In the genomic region with DNA sequence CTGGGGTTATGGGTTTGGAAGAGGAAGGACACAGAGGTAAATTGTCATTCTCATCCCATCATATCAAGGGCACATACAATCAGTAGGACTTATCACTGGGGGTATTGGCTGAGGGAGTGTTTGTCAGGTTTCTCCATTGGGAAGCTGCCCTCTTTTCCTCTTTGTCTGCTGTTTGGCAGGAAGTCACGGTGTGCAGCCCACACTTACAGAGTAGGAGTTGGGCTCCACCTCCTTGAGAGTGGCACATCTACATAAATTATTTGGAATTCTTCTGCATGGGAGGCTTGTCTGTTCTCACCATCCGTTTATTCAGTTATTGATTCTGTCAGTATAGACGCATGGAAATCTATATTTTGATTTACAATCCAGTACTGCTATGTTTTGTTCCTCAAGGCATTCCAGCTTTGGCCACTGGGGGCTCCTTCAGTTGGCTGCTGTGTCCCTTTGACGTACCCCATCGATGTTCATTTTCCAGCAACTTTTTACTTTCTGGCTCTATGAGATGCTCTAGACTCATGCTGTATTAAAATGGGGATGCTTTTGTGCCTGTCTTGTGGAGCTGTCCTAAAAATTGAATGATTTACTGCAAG, we compare ENCODE assay signal across 2 cellular contexts.
TF ChIP-seq lines count a peak whose summit lies in the region.

No MANE protein-coding gene starts in this region.

TF ChIP-seq in A549, 52 proteins besides CTCF, POLR2A, EP300 and RAD21:
- TF ChIP-seq HDAC2 (IDR thresholded peaks at IDR 0.05) (no peak), HOXB5 (CRISPR knock-in tag; IDR thresholded peaks at IDR 0.05) (no peak), GATA3 (IDR thresholded peaks at IDR 0.05; ENCODE audit: borderline replicate concordance) (no peak), NR3C1 (IDR thresholded peaks at IDR 0.05) (no peak), FOSB (CRISPR knock-in tag; IDR thresholded peaks at IDR 0.05) (no peak), KDM1A (IDR thresholded peaks at IDR 0.05; ENCODE audit: low read depth) (no peak), HOXA7 (CRISPR knock-in tag; IDR thresholded peaks at IDR 0.05) (no peak), PHF8 (IDR thresholded peaks at IDR 0.05; ENCODE audit: borderline replicate concordance, low read depth) (no peak), FOSL2 (IDR thresholded peaks at IDR 0.05) (no peak), FOSL2 (CRISPR knock-in tag; IDR thresholded peaks at IDR 0.05) (no peak), NFE2L2 (conservative IDR thresholded peaks at IDR 0.05; ENCODE audit: low read length) (no peak), ZSCAN20 (CRISPR knock-in tag; IDR thresholded peaks at IDR 0.05) (no peak), JUN (IDR thresholded peaks at IDR 0.05) (no peak), FOXS1 (CRISPR knock-in tag; IDR thresholded peaks at IDR 0.05) (no peak), RFX5 (IDR thresholded peaks at IDR 0.05) (no peak), EHMT2 (IDR thresholded peaks at IDR 0.05; ENCODE audit: low read depth) (no peak)
- TF ChIP-seq, protein P1, sequence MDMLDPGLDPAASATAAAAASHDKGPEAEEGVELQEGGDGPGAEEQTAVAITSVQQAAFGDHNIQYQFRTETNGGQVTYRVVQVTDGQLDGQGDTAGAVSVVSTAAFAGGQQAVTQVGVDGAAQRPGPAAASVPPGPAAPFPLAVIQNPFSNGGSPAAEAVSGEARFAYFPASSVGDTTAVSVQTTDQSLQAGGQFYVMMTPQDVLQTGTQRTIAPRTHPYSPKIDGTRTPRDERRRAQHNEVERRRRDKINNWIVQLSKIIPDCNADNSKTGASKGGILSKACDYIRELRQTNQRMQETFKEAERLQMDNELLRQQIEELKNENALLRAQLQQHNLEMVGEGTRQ (IDR thresholded peaks at IDR 0.05), result no peak
- TF ChIP-seq, protein P2, sequence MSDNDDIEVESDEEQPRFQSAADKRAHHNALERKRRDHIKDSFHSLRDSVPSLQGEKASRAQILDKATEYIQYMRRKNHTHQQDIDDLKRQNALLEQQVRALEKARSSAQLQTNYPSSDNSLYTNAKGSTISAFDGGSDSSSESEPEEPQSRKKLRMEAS (IDR thresholded peaks at IDR 0.05), result no peak

TF ChIP-seq in GM23338, 12 proteins besides CTCF, POLR2A, EP300 and RAD21:
- TF ChIP-seq ZNF114 (CRISPR knock-in tag; IDR thresholded peaks at IDR 0.05), result no peak
- TF ChIP-seq EZH2 (IDR thresholded peaks at IDR 0.05; ENCODE audit: low read depth, unreplicated experiment), result no peak
- TF ChIP-seq, protein P3, sequence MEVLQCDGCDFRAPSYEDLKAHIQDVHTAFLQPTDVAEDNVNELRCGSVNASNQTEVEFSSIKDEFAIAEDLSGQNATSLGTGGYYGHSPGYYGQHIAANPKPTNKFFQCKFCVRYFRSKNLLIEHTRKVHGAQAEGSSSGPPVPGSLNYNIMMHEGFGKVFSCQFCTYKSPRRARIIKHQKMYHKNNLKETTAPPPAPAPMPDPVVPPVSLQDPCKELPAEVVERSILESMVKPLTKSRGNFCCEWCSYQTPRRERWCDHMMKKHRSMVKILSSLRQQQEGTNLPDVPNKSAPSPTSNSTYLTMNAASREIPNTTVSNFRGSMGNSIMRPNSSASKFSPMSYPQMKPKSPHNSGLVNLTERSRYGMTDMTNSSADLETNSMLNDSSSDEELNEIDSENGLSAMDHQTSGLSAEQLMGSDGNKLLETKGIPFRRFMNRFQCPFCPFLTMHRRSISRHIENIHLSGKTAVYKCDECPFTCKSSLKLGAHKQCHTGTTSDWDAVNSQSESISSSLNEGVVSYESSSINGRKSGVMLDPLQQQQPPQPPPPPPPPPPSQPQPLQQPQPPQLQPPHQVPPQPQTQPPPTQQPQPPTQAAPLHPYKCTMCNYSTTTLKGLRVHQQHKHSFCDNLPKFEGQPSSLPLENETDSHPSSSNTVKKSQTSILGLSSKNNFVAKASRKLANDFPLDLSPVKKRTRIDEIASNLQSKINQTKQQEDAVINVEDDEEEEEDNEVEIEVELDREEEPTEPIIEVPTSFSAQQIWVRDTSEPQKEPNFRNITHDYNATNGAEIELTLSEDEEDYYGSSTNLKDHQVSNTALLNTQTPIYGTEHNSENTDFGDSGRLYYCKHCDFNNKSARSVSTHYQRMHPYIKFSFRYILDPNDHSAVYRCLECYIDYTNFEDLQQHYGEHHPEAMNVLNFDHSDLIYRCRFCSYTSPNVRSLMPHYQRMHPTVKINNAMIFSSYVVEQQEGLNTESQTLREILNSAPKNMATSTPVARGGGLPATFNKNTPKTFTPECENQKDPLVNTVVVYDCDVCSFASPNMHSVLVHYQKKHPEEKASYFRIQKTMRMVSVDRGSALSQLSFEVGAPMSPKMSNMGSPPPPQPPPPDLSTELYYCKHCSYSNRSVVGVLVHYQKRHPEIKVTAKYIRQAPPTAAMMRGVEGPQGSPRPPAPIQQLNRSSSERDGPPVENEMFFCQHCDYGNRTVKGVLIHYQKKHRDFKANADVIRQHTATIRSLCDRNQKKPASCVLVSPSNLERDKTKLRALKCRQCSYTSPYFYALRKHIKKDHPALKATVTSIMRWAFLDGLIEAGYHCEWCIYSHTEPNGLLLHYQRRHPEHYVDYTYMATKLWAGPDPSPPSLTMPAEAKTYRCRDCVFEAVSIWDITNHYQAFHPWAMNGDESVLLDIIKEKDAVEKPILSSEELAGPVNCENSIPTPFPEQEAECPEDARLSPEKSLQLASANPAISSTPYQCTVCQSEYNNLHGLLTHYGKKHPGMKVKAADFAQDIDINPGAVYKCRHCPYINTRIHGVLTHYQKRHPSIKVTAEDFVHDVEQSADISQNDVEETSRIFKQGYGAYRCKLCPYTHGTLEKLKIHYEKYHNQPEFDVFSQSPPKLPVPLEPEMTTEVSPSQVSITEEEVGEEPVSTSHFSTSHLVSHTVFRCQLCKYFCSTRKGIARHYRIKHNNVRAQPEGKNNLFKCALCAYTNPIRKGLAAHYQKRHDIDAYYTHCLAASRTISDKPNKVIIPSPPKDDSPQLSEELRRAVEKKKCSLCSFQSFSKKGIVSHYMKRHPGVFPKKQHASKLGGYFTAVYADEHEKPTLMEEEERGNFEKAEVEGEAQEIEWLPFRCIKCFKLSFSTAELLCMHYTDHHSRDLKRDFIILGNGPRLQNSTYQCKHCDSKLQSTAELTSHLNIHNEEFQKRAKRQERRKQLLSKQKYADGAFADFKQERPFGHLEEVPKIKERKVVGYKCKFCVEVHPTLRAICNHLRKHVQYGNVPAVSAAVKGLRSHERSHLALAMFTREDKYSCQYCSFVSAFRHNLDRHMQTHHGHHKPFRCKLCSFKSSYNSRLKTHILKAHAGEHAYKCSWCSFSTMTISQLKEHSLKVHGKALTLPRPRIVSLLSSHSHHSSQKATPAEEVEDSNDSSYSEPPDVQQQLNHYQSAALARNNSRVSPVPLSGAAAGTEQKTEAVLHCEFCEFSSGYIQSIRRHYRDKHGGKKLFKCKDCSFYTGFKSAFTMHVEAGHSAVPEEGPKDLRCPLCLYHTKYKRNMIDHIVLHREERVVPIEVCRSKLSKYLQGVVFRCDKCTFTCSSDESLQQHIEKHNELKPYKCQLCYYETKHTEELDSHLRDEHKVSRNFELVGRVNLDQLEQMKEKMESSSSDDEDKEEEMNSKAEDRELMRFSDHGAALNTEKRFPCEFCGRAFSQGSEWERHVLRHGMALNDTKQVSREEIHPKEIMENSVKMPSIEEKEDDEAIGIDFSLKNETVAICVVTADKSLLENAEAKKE (CRISPR knock-in tag; IDR thresholded peaks at IDR 0.05), result no peak
- TF ChIP-seq, protein P4, sequence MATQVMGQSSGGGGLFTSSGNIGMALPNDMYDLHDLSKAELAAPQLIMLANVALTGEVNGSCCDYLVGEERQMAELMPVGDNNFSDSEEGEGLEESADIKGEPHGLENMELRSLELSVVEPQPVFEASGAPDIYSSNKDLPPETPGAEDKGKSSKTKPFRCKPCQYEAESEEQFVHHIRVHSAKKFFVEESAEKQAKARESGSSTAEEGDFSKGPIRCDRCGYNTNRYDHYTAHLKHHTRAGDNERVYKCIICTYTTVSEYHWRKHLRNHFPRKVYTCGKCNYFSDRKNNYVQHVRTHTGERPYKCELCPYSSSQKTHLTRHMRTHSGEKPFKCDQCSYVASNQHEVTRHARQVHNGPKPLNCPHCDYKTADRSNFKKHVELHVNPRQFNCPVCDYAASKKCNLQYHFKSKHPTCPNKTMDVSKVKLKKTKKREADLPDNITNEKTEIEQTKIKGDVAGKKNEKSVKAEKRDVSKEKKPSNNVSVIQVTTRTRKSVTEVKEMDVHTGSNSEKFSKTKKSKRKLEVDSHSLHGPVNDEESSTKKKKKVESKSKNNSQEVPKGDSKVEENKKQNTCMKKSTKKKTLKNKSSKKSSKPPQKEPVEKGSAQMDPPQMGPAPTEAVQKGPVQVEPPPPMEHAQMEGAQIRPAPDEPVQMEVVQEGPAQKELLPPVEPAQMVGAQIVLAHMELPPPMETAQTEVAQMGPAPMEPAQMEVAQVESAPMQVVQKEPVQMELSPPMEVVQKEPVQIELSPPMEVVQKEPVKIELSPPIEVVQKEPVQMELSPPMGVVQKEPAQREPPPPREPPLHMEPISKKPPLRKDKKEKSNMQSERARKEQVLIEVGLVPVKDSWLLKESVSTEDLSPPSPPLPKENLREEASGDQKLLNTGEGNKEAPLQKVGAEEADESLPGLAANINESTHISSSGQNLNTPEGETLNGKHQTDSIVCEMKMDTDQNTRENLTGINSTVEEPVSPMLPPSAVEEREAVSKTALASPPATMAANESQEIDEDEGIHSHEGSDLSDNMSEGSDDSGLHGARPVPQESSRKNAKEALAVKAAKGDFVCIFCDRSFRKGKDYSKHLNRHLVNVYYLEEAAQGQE (IDR thresholded peaks at IDR 0.05; ENCODE audit: unreplicated experiment), result no peak
- TF ChIP-seq, protein P5, sequence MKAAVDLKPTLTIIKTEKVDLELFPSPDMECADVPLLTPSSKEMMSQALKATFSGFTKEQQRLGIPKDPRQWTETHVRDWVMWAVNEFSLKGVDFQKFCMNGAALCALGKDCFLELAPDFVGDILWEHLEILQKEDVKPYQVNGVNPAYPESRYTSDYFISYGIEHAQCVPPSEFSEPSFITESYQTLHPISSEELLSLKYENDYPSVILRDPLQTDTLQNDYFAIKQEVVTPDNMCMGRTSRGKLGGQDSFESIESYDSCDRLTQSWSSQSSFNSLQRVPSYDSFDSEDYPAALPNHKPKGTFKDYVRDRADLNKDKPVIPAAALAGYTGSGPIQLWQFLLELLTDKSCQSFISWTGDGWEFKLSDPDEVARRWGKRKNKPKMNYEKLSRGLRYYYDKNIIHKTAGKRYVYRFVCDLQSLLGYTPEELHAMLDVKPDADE (IDR thresholded peaks at IDR 0.05), result no peak
- no peak for TF ChIP-seq NANOG (IDR thresholded peaks at IDR 0.05; ENCODE audit: borderline replicate concordance)
- TF ChIP-seq EZH2phosphoT487 (IDR thresholded peaks at IDR 0.05; ENCODE audit: unreplicated experiment), result no peak
- no peak for TF ChIP-seq JUNB (IDR thresholded peaks at IDR 0.05; ENCODE audit: unreplicated experiment)
- TF ChIP-seq POLR2AphosphoS5 (IDR thresholded peaks at IDR 0.05; ENCODE audit: low read depth), result no peak
- TF ChIP-seq CREB1 (CRISPR knock-in tag; IDR thresholded peaks at IDR 0.05; ENCODE audit: low read depth), result no peak
- TF ChIP-seq STAT1 (IDR thresholded peaks at IDR 0.05; ENCODE audit: unreplicated experiment), result no peak
- no peak for TF ChIP-seq ZNF331 (CRISPR knock-in tag; IDR thresholded peaks at IDR 0.05; ENCODE audit: low read depth)
